8 cellular contexts compared by ENCODE assay signal in genomic region chr4:113762061-113762850, GRCh38. TPM values are rescaled to one million over a fixed set of nuclear protein-coding genes. Genes with fewer than 3 reads are reported as not detected.
DNase-seq lines count a peak whose midpoint lies in the region; ATAC-seq and TF ChIP-seq lines count a peak whose summit lies in the region.

No MANE protein-coding gene starts in this region.

- no peaks in the 10 kb centered on the region for H3K36me3 ChIP-seq in smooth muscle cell (ENCODE audit: low read depth)

- peak overlapping the region; percentile 92 for H2AFZ ChIP-seq in smooth muscle cell (ENCODE audit: low read depth)

- peak overlapping the region; percentile 91 for H3K9ac ChIP-seq in smooth muscle cell (ENCODE audit: low read depth)

- H3K27me3 ChIP-seq in smooth muscle cell (ENCODE audit: low read depth), result no peaks in the 10 kb centered on the region

- peak overlapping the region; percentile 94 to 95 (median 95) for H3K4me3 Mint-ChIP-seq in immature natural killer cell

- H3K4me1 ChIP-seq in smooth muscle cell (ENCODE audit: low read depth), result peaks cover 26% of the 10 kb centered on the region

- peak; percentile 73 for ATAC-seq in GM18909 (IDR thresholded peaks at IDR 0.05; ENCODE audit: poor library complexity, unreplicated experiment)
- peak; percentile 64 for ATAC-seq in HG03159 (IDR thresholded peaks at IDR 0.05; ENCODE audit: unreplicated experiment)

- peaks cover 39 to 45% of the 10 kb centered on the region in 2 donors for H3K4me1 Mint-ChIP-seq in immature natural killer cell

- no peaks in the 10 kb centered on the region for H3K9me3 Mint-ChIP-seq in immature natural killer cell

- H3F3A ChIP-seq in smooth muscle cell (ENCODE audit: low read depth), result peaks cover 13% of the 10 kb centered on the region

- H3K79me2 ChIP-seq in smooth muscle cell (ENCODE audit: low read depth), result peaks cover 32% of the 10 kb centered on the region

- H3K27me3 Mint-ChIP-seq in immature natural killer cell (ENCODE audit: low read depth in 3 of 3), result peaks cover 10 to 23% (median 21%) of the 10 kb centered on the region in 3 donors

- no peak for TF ChIP-seq CTCF in smooth muscle cell (IDR thresholded peaks at IDR 0.05; ENCODE audit: borderline replicate concordance, insufficient read depth, poor library complexity, severe bottlenecking)

- peak overlapping the region; percentile 91 for H3K4me3 ChIP-seq in smooth muscle cell

- no peaks in the 10 kb centered on the region for H3K9me3 ChIP-seq in smooth muscle cell (replicated peaks; ENCODE audit: low read depth)

- peaks cover 4 to 8% (median 5%) of the 10 kb centered on the region in 3 donors for H3K36me3 Mint-ChIP-seq in immature natural killer cell

- no peaks in the 10 kb centered on the region for H4K20me1 ChIP-seq in smooth muscle cell (ENCODE audit: low read depth)

- H3K4me2 ChIP-seq in smooth muscle cell, result peak overlapping the region; percentile 90

- under 1% methylated on average over 40 of the region's 44 CpGs for WGBS in smooth muscle cell (ENCODE audit: low lambda C conversion rate)

- peak; percentile 95 for DNase-seq in AG08396 (ENCODE audit: low spot score)
- peak; percentile 98 for DNase-seq in NCI-H226
- peak; percentile 89 to 97 (median 95) for DNase-seq in activated CD4-positive, CD25-positive, alpha-beta regulatory T cell (lab: John Stamatoyannopoulos, UW)
- DNase-seq in central memory CD4-positive, alpha-beta T cell, result peak; percentile 99
- peak; percentile 98 to 99 (median 99) for DNase-seq in immature natural killer cell
- peak; percentile 87 for DNase-seq in smooth muscle cell (lab: John Stamatoyannopoulos, UW; ENCODE audit: unreplicated experiment)

- peak overlapping the region; percentile 94 to 100 (median 98) for H3K27ac Mint-ChIP-seq in immature natural killer cell

- H3K27ac ChIP-seq in smooth muscle cell (ENCODE audit: low read depth), result peak overlapping the region; percentile 97

RNA-seq across cellular contexts. Expression of gene CAMK2D, which starts 0.7 kb away (rescaled TPM):
- polyA plus RNA-seq in immature natural killer cell (10 to 100 TPM; 14.8 to 22.8 (median 21.4) TPM), smooth muscle cell (14.2 and 17.2 TPM in 2 replicates)
- 36.0 and 45.3 TPM in 2 replicates for total RNA-seq in smooth muscle cell

Comparison
In these comparisons a context has a peak if more than half of its experiments do, and no peak if none do; other contexts are left out.
1. Peak in every context shown above with its lines: DNase-seq, ATAC-seq, H3K4me3 ChIP-seq and H3K27ac ChIP-seq.